Comparison of ENCODE assay signal across 17 cellular contexts in the genomic region with DNA sequence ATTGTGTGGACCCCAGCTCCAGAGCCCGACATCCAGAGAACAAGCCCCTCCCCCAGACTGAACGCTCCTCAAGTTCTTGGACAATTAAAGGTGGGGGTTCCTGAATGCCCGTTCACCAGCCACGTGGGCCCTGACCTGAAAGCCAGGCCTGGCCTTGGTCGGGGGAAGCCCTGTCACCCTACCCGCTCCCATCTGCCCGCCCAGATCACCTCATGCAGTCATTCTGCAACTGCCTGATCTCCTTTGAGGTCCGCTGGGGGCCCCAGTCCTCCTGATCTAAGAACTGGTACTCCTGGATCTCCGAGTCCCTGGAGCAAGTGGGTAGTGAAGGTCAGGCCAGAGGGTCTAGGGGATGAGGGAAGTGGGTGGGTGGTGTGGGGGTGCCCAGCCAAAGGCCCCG. TPM values are rescaled to one million over a fixed set of nuclear protein-coding genes. Genes with fewer than 3 reads are reported as not detected.
A peak's percentile ranks its signal among the peaks of the same experiment; 100 is the strongest.
DNase-seq lines count a peak whose midpoint lies in the region; ATAC-seq, FAIRE-seq and TF ChIP-seq lines count a peak whose summit lies in the region.
"Had no signal": no experiment of that assay in that cellular context is flagged by ENCODE, and none has a peak within 500 bp of the region (broad histone marks: within the 10 kb centered on the region; RNA-seq: fewer than 3 reads in every experiment).

No MANE protein-coding gene starts in this region.

- H3K4me1 ChIP-seq in OCI-LY3 (ENCODE audit: low read length) (peaks cover 22% of the 10 kb centered on the region), neural progenitor cell (peaks cover 15% of the 10 kb centered on the region)
- H3K4me1 ChIP-seq: Caco-2, SJSA1 had no signal

- H2AFZ ChIP-seq in OCI-LY3 (ENCODE audit: low read depth, low read length) = peak overlapping the region; percentile 9
- H2AFZ ChIP-seq in neural progenitor cell (replicated peaks) = no peak overlapping the region
- H2AFZ ChIP-seq: PC-9 had no signal

- peaks cover 2% of the 10 kb centered on the region for H3K27me3 Mint-ChIP-seq in neural progenitor cell (ENCODE audit: insufficient read depth, low read depth)
- H3K27me3 Mint-ChIP-seq in stimulated activated naive CD8-positive, alpha-beta T cell treated with anti-CD3 and anti-CD28 coated beads, Interleukin-15, amount 100 ng/mL, for 72 hours = no peaks in the 10 kb centered on the region
- H3K27me3 Mint-ChIP-seq: CD4-positive, CD25-positive, alpha-beta regulatory T cell had no signal

- DNase-seq in GM06990 (ENCODE audit: extremely low read depth, insufficient read length) (peak; percentile 60), GM12892 (ENCODE audit: insufficient read length) (peak; percentile 65), neural progenitor cell (ENCODE audit: low spot score) (no peak), NCI-H1417 treated with DMSO at 0.1 percent for 48 hours (lab: John Stamatoyannopoulos, UW) (no peak)
- no peak for DNase-seq in stimulated activated naive CD8-positive, alpha-beta T cell treated with anti-CD3 and anti-CD28 coated beads, Interleukin-15, amount 100 ng/mL, for 72 hours
- DNase-seq: ACHN; Caco-2; CD4-positive, CD25-positive, alpha-beta regulatory T cell; KBM-7; MV-4-11; NCI-H2029; NCI-H82 had no signal

- no peaks in the 10 kb centered on the region for H3K36me3 ChIP-seq in GM06990 (ENCODE audit: control insufficient read depth, insufficient read depth, low read length)
- H3K36me3 ChIP-seq in OCI-LY3 (replicated peaks; ENCODE audit: low read depth, low read length) = no peaks in the 10 kb centered on the region
- H3K36me3 ChIP-seq in neural progenitor cell = no peaks in the 10 kb centered on the region
- H3K36me3 ChIP-seq: SJSA1 had no signal

- peaks cover 2% of the 10 kb centered on the region for H3K4me1 Mint-ChIP-seq in neural progenitor cell
- no peaks in the 10 kb centered on the region for H3K4me1 Mint-ChIP-seq in stimulated activated naive CD8-positive, alpha-beta T cell treated with anti-CD3 and anti-CD28 coated beads, Interleukin-15, amount 100 ng/mL, for 72 hours
- H3K4me1 Mint-ChIP-seq: CD4-positive, CD25-positive, alpha-beta regulatory T cell had no signal

- no peaks in the 10 kb centered on the region for H3K36me3 Mint-ChIP-seq in neural progenitor cell
- H3K36me3 Mint-ChIP-seq: CD4-positive, CD25-positive, alpha-beta regulatory T cell had no signal

- no peaks in the 10 kb centered on the region for H3K27me3 ChIP-seq in GM06990 (replicated peaks; ENCODE audit: control insufficient read depth, insufficient read depth, low read length)
- H3K27me3 ChIP-seq in OCI-LY3 (ENCODE audit: low read depth, low read length) = no peaks in the 10 kb centered on the region
- H3K27me3 ChIP-seq in neural progenitor cell = no peaks in the 10 kb centered on the region
- H3K27me3 ChIP-seq: SJSA1 had no signal

- no peak overlapping the region for H3K9ac ChIP-seq in OCI-LY3 (ENCODE audit: low read length)
- H3K9ac ChIP-seq in neural progenitor cell = no peak overlapping the region

- no peaks in the 10 kb centered on the region for H3K9me3 ChIP-seq in OCI-LY3 (ENCODE audit: insufficient read depth, low read length)
- no peaks in the 10 kb centered on the region for H3K9me3 ChIP-seq in neural progenitor cell (ENCODE audit: low read depth)
- H3K9me3 ChIP-seq: Caco-2, SJSA1 had no signal

- no peak for TF ChIP-seq POLR2A in GM12892 (IDR thresholded peaks at IDR 0.05; ENCODE audit: low read depth, low read length)

- H3K27ac ChIP-seq in OCI-LY3 (ENCODE audit: low read length) (no peak overlapping the region), neural progenitor cell (no peak overlapping the region)
- H3K27ac ChIP-seq: PC-9, SJSA1 had no signal

- H3K4me2 ChIP-seq in OCI-LY3 (ENCODE audit: low read length) (peak overlapping the region; percentile 21), neural progenitor cell (peak overlapping the region; percentile 27)
- H3K4me2 ChIP-seq: PC-9 had no signal

- H3K79me2 ChIP-seq in OCI-LY3 (ENCODE audit: low read length) = no peaks in the 10 kb centered on the region
- no peaks in the 10 kb centered on the region for H3K79me2 ChIP-seq in neural progenitor cell (ENCODE audit: low read depth)

- peak overlapping the region; percentile 37 for H3K27ac Mint-ChIP-seq in neural progenitor cell
- no peak overlapping the region for H3K27ac Mint-ChIP-seq in stimulated activated naive CD8-positive, alpha-beta T cell treated with anti-CD3 and anti-CD28 coated beads, Interleukin-15, amount 100 ng/mL, for 72 hours
- H3K27ac Mint-ChIP-seq: CD4-positive, CD25-positive, alpha-beta regulatory T cell had no signal

- H4K20me1 ChIP-seq in OCI-LY3 (ENCODE audit: insufficient read depth, low read length) = no peaks in the 10 kb centered on the region
- no peaks in the 10 kb centered on the region for H4K20me1 ChIP-seq in neural progenitor cell (ENCODE audit: low read depth)

- peaks cover 8% of the 10 kb centered on the region for H3F3A ChIP-seq in neural progenitor cell (ENCODE audit: low read depth)

- no peak overlapping the region for H3K4me3 Mint-ChIP-seq in neural progenitor cell
- H3K4me3 Mint-ChIP-seq in stimulated activated naive CD8-positive, alpha-beta T cell treated with anti-CD3 and anti-CD28 coated beads, Interleukin-15, amount 100 ng/mL, for 72 hours = no peak overlapping the region
- H3K4me3 Mint-ChIP-seq: CD4-positive, CD25-positive, alpha-beta regulatory T cell had no signal

- TF ChIP-seq CTCF in GM06990 (IDR thresholded peaks at IDR 0.05; ENCODE audit: insufficient read depth, low read length, poor library complexity, severe bottlenecking) = no peak
- TF ChIP-seq CTCF in OCI-LY3 (IDR thresholded peaks at IDR 0.05; ENCODE audit: low read depth, low read length) = no peak
- TF ChIP-seq CTCF in neural progenitor cell (IDR thresholded peaks at IDR 0.05) = no peak

- FAIRE-seq in GM12892 (lab: Jason Lieb, UNC) = peak; percentile 79
- FAIRE-seq: GM12891 had no signal

- ATAC-seq in GM21360 (IDR thresholded peaks at IDR 0.05; ENCODE audit: unreplicated experiment) = no peak
- ATAC-seq in stimulated activated naive CD8-positive, alpha-beta T cell treated with anti-CD3 and anti-CD28 coated beads, Interleukin-15, amount 100 ng/mL, for 72 hours = no peak

- H3K9me3 Mint-ChIP-seq in neural progenitor cell = no peaks in the 10 kb centered on the region
- no peaks in the 10 kb centered on the region for H3K9me3 Mint-ChIP-seq in stimulated activated naive CD8-positive, alpha-beta T cell treated with anti-CD3 and anti-CD28 coated beads, Interleukin-15, amount 100 ng/mL, for 72 hours
- H3K9me3 Mint-ChIP-seq: CD4-positive, CD25-positive, alpha-beta regulatory T cell had no signal

- H3K4me3 ChIP-seq in GM06990 (replicated peaks; ENCODE audit: low read depth, low read length) (no peak overlapping the region), OCI-LY3 (ENCODE audit: low read length) (0 out of 2 replicates have a peak overlapping the region, but pooled peaks have one; percentile 4), neural progenitor cell (no peak overlapping the region)
- H3K4me3 ChIP-seq: PC-9, SJSA1 had no signal

RNA-seq across cellular contexts. Expression of a gene that starts 9.1 kb away (rescaled TPM):
- 10.5 TPM for polyA plus RNA-seq in GM12892 (2012; ENCODE audit: missing spikeins)
- 0.80 and 3.0 TPM in 2 replicates for total RNA-seq in neural progenitor cell (ENCODE audit: low replicate concordance)
- total RNA-seq: PC-9, SJSA1 had no signal

RNA-seq across cellular contexts. Expression of a gene that starts 16.4 kb away (rescaled TPM):
- 36.0 TPM for polyA plus RNA-seq in GM12892 (2012; ENCODE audit: missing spikeins)
- total RNA-seq in neural progenitor cell (ENCODE audit: low replicate concordance) = 46.7 and 57.3 TPM in 2 replicates

RNA-seq across cellular contexts. Expression of a gene that starts 16.6 kb away (rescaled TPM):
- polyA plus RNA-seq in GM12892 (2012; ENCODE audit: missing spikeins) = 19.8 TPM
- 12.6 and 36.1 TPM in 2 replicates for total RNA-seq in neural progenitor cell (ENCODE audit: low replicate concordance)

RNA-seq across cellular contexts. Expression of a gene that starts 26.4 kb away (rescaled TPM):
- polyA plus RNA-seq in GM12892 (2012; ENCODE audit: missing spikeins) = 5.1 TPM
- 3.0 and 13.2 TPM in 2 replicates for total RNA-seq in neural progenitor cell (ENCODE audit: low replicate concordance)

RNA-seq across cellular contexts. Expression of a gene that starts 28.6 kb away (rescaled TPM):
- polyA plus RNA-seq in GM12892 (2012; ENCODE audit: missing spikeins) = 52.3 TPM
- total RNA-seq in neural progenitor cell (ENCODE audit: low replicate concordance) = 80.4 and 252 TPM in 2 replicates

Comparison
In these comparisons a context has a peak if more than half of its experiments do, and no peak if none do; other contexts are left out.
1. DNase-seq: peak in GM06990 (single experiment) and GM12892 (single experiment); none in neural progenitor cell (single experiment), stimulated activated naive CD8-positive, alpha-beta T cell treated with anti-CD3 and anti-CD28 coated beads, Interleukin-15, amount 100 ng/mL, for 72 hours (0 of 2) and NCI-H1417 treated with DMSO at 0.1 percent for 48 hours (single experiment).